1 cellular context compared by ENCODE assay signal in genomic region chr12:59444932-59445331, GRCh38.
TF ChIP-seq lines count a peak whose summit lies in the region.

No MANE protein-coding gene starts in this region.

TF ChIP-seq in liver, 16 proteins besides CTCF, POLR2A, EP300 and RAD21 (continued from another document):
- TF ChIP-seq, protein P1, sequence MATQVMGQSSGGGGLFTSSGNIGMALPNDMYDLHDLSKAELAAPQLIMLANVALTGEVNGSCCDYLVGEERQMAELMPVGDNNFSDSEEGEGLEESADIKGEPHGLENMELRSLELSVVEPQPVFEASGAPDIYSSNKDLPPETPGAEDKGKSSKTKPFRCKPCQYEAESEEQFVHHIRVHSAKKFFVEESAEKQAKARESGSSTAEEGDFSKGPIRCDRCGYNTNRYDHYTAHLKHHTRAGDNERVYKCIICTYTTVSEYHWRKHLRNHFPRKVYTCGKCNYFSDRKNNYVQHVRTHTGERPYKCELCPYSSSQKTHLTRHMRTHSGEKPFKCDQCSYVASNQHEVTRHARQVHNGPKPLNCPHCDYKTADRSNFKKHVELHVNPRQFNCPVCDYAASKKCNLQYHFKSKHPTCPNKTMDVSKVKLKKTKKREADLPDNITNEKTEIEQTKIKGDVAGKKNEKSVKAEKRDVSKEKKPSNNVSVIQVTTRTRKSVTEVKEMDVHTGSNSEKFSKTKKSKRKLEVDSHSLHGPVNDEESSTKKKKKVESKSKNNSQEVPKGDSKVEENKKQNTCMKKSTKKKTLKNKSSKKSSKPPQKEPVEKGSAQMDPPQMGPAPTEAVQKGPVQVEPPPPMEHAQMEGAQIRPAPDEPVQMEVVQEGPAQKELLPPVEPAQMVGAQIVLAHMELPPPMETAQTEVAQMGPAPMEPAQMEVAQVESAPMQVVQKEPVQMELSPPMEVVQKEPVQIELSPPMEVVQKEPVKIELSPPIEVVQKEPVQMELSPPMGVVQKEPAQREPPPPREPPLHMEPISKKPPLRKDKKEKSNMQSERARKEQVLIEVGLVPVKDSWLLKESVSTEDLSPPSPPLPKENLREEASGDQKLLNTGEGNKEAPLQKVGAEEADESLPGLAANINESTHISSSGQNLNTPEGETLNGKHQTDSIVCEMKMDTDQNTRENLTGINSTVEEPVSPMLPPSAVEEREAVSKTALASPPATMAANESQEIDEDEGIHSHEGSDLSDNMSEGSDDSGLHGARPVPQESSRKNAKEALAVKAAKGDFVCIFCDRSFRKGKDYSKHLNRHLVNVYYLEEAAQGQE (IDR thresholded peaks at IDR 0.05) = no peak
- TF ChIP-seq ZBTB33 (IDR thresholded peaks at IDR 0.05) = no peak
- no peak for TF ChIP-seq RXRA (IDR thresholded peaks at IDR 0.05)
- no peak for TF ChIP-seq EGR1 (IDR thresholded peaks at IDR 0.05; ENCODE audit: low read depth in 2 of 2)
- TF ChIP-seq FOXA1 (IDR thresholded peaks at IDR 0.05) = no peak
- TF ChIP-seq HNF4A (conservative IDR thresholded peaks at IDR 0.05) = no peak
- TF ChIP-seq TAF1 (conservative IDR thresholded peaks at IDR 0.05) = no peak
- TF ChIP-seq HNF4G (IDR thresholded peaks at IDR 0.05) = no peak
- TF ChIP-seq FOXA2 (IDR thresholded peaks at IDR 0.05) = no peak
TF ChIP-seq in liver: peak in this region for 0.
